8 cellular contexts compared by ENCODE assay signal in genomic region chr2:122451040-122451439, GRCh38.
DNase-seq lines count a peak whose midpoint lies in the region; ATAC-seq and TF ChIP-seq lines count a peak whose summit lies in the region.

No MANE protein-coding gene starts in this region.

- no peak overlapping the region for H2BK15ac ChIP-seq in H9 (ENCODE audit: low read depth, low read length)

- H4K91ac ChIP-seq in H9 (ENCODE audit: insufficient read length, low read depth, low read length) = no peak overlapping the region

- H3K4me3 Mint-ChIP-seq in H9 = no peak overlapping the region

- no peak overlapping the region for H3K9ac ChIP-seq in H9 (ENCODE audit: extremely low read depth, insufficient read length, low read length)

- no peak overlapping the region for H2BK120ac ChIP-seq in H9 (ENCODE audit: low read depth, low read length, poor library complexity, severe bottlenecking)

- H3K4me3 ChIP-seq in dorsolateral prefrontal cortex (no peak overlapping the region), spleen (no peak overlapping the region)

- no peak overlapping the region for H3K23ac ChIP-seq in H9 (ENCODE audit: insufficient read length, low read depth, low read length)

- no CpG with 5 or more reads among the region's 4 CpGs for WGBS in H9 (ENCODE audit: extremely low coverage, insufficient read length, low lambda C conversion rate)
- 54 to 74% (median 67%) methylated on average over 4 of the region's 4 CpGs for WGBS in spleen, 5 donors

- no peaks in the 10 kb centered on the region for H3K4me1 Mint-ChIP-seq in H9

- no peaks in the 10 kb centered on the region for H3K79me1 ChIP-seq in H9 (ENCODE audit: insufficient read depth, low read depth, low read length, poor library complexity, severe bottlenecking)

- H2AK5ac ChIP-seq in H9 (ENCODE audit: insufficient read length, low read length) = no peak overlapping the region

- H3K27me3 ChIP-seq in H9 (ENCODE audit: insufficient read depth, low read length) (no peaks in the 10 kb centered on the region), dorsolateral prefrontal cortex (peaks cover 0 to 5% (median 0%) of the 10 kb centered on the region in 45 donors), spleen (replicated peaks in 1 of 7) (no peaks in the 10 kb centered on the region)

- no peak overlapping the region for H3K27ac Mint-ChIP-seq in H9

- H3K79me2 ChIP-seq in H9 (ENCODE audit: insufficient read depth, low read length) = no peaks in the 10 kb centered on the region

- H2BK12ac ChIP-seq in H9 (ENCODE audit: insufficient read length, low read depth, low read length) = no peak overlapping the region

- H3K36me3 Mint-ChIP-seq in H9 (ENCODE audit: insufficient read depth in 1 of 3, low read depth in 3 of 3) = peaks cover 6 to 35% (median 10%) of the 10 kb centered on the region in 3 experiments

- peaks cover 30 to 33% of the 10 kb centered on the region in 2 experiments for H3K9me3 Mint-ChIP-seq in H9

- DNase-seq in DMS114 treated with DMSO at 0.1 percent for 48 hours (lab: John Stamatoyannopoulos, UW; ENCODE audit: unreplicated experiment) (peak; percentile 2), H9 (peak; percentile 34), NCI-H226 (peak; percentile 10), dorsolateral prefrontal cortex (no peak), spleen (no peak), GM19240 (ENCODE audit: insufficient read length, low spot score) (no peak)
- DNase-seq in stimulated activated naive CD4-positive, alpha-beta T cell treated with Interleukin-2 at 50 U/mL for 16 hours (lab: John Stamatoyannopoulos, UW) = no peak

- H3K36me3 ChIP-seq in spleen = no peaks in the 10 kb centered on the region

- intact Hi-C loops in dorsolateral prefrontal cortex (cut with DNase I) (loop anchor here (10.0 kb wide), 1 partner anchor 476 kb away; no protein-coding TSS in a partner anchor), spleen (cut with DNase I; ENCODE audit: low total_unique reads) (no loop called here)

- no peak for ATAC-seq in HG02973 (IDR thresholded peaks at IDR 0.05; ENCODE audit: unreplicated experiment)

- H2BK20ac ChIP-seq in H9 (ENCODE audit: low read depth, low read length, poor library complexity, severe bottlenecking) = no peak overlapping the region

- H3K18ac ChIP-seq in H9 (ENCODE audit: insufficient read length, low read depth, low read length) = no peak overlapping the region

- no peak overlapping the region for H3K27ac ChIP-seq in H9 (ENCODE audit: insufficient read length, low read depth, low read length)
- no peak overlapping the region for H3K27ac ChIP-seq in dorsolateral prefrontal cortex
- H3K27ac ChIP-seq in spleen = no peak overlapping the region

- no peak overlapping the region for H3T11ph ChIP-seq in H9 (ENCODE audit: low read length)

- no peaks in the 10 kb centered on the region for H3K9me3 ChIP-seq in H9 (ENCODE audit: control insufficient read depth, low read depth, low read length)
- peaks cover 0 to 45% (median 23%) of the 10 kb centered on the region in 8 donors for H3K9me3 ChIP-seq in spleen

- no peak overlapping the region for H3K4ac ChIP-seq in H9 (ENCODE audit: low read depth, low read length)

- no peak for TF ChIP-seq POLR2A in spleen (IDR thresholded peaks at IDR 0.05)

- no peaks in the 10 kb centered on the region for H3K4me1 ChIP-seq in H9 (ENCODE audit: insufficient read depth, low read length)
- H3K4me1 ChIP-seq in spleen = no peaks in the 10 kb centered on the region

- no peak overlapping the region for H3K56ac ChIP-seq in H9 (ENCODE audit: insufficient read length, low read depth, low read length)

- H3K23me2 ChIP-seq in H9 (ENCODE audit: insufficient read length, low read depth, low read length, poor library complexity, severe bottlenecking) = no peaks in the 10 kb centered on the region

- no peak overlapping the region for H2BK5ac ChIP-seq in H9 (ENCODE audit: insufficient read length, low read length)

- no peak overlapping the region for H4K5ac ChIP-seq in H9 (ENCODE audit: insufficient read length, low read depth, low read length)

- H3K4me2 ChIP-seq in H9 (ENCODE audit: insufficient read depth, insufficient read length, low read length) = no peak overlapping the region

- no peaks in the 10 kb centered on the region for H4K20me1 ChIP-seq in H9 (ENCODE audit: control insufficient read depth, insufficient read depth, insufficient read length)

- peak; percentile 65 for TF ChIP-seq CTCF in H9 (conservative IDR thresholded peaks at IDR 0.05)
- peak in 43 of 56 donors; percentile 11 to 62 (median 40) for TF ChIP-seq CTCF in dorsolateral prefrontal cortex (IDR thresholded peaks at IDR 0.05 in 54 of 56, conservative IDR thresholded peaks at IDR 0.05 in 2 of 56; ENCODE audit: low read depth in 1 of 56, partially characterized antibody in 56 of 56)
- TF ChIP-seq CTCF in spleen (IDR thresholded peaks at IDR 0.05 in 8 of 11, conservative IDR thresholded peaks at IDR 0.05 in 3 of 11) = peak in 6 of 11 experiments; percentile 14 to 44 (median 36)

- H2AFZ ChIP-seq in H9 (ENCODE audit: low read length) = no peak overlapping the region

- no peak overlapping the region for H3K14ac ChIP-seq in H9 (ENCODE audit: insufficient read depth, low read length)

- no peaks in the 10 kb centered on the region for H3K27me3 Mint-ChIP-seq in H9 (ENCODE audit: low read depth)

- H4K8ac ChIP-seq in H9 (replicated peaks; ENCODE audit: insufficient read length, low read depth, low read length) = no peak overlapping the region

Comparison
In these comparisons a context has a peak if more than half of its experiments do, and no peak if none do; other contexts are left out.
1. DNase-seq: peak in DMS114 treated with DMSO at 0.1 percent for 48 hours (single experiment), H9 (single experiment) and NCI-H226 (single experiment); none in dorsolateral prefrontal cortex (0 of 10), spleen (single experiment), stimulated activated naive CD4-positive, alpha-beta T cell treated with Interleukin-2 at 50 U/mL for 16 hours (single experiment) and GM19240 (single experiment).
2. Peak in every context shown above with its lines, with median percentiles within 50 percentile points of each other: CTCF ChIP-seq.